In genomic region chr20:48769111-48769879, GRCh38 we compare ENCODE assay signal across 8 cellular contexts. TPM values are rescaled to one million over a fixed set of nuclear protein-coding genes. Genes with fewer than 3 reads are reported as not detected.
DNase-seq lines count a peak whose midpoint lies in the region; ATAC-seq and TF ChIP-seq lines count a peak whose summit lies in the region.

No MANE protein-coding gene starts in this region.

- peak overlapping the region; percentile 40 to 97 (median 53) for H3K27ac Mint-ChIP-seq in IgD-negative memory B cell
- H3K27ac Mint-ChIP-seq in activated CD8-positive, alpha-beta T cell treated with anti-CD3 and anti-CD28 coated beads, Interleukin-2, amount 10 ng/mL, durations not matched to agents 7 days and 5 days = peak overlapping the region; percentile 80
- peak overlapping the region; percentile 19 for H3K27ac Mint-ChIP-seq in glutamatergic neuron (ENCODE audit: unreplicated experiment)

- H3K4me1 ChIP-seq in tibial artery (no peaks in the 10 kb centered on the region), HAP-1 (no peaks in the 10 kb centered on the region)

- H3K4me3 Mint-ChIP-seq in IgD-negative memory B cell (peak overlapping the region; percentile 31 to 78 (median 34)), glutamatergic neuron (ENCODE audit: unreplicated experiment) (peak overlapping the region; percentile 63)
- H3K4me3 Mint-ChIP-seq in activated CD8-positive, alpha-beta T cell treated with anti-CD3 and anti-CD28 coated beads, Interleukin-2, amount 10 ng/mL, durations not matched to agents 7 days and 5 days = peak overlapping the region; percentile 50

- H3K9me3 Mint-ChIP-seq in IgD-negative memory B cell (no peaks in the 10 kb centered on the region), glutamatergic neuron (ENCODE audit: unreplicated experiment) (peaks cover 26% of the 10 kb centered on the region)
- peaks cover 6% of the 10 kb centered on the region for H3K9me3 Mint-ChIP-seq in activated CD8-positive, alpha-beta T cell treated with anti-CD3 and anti-CD28 coated beads, Interleukin-2, amount 10 ng/mL, durations not matched to agents 7 days and 5 days (ENCODE audit: insufficient read depth)

- peaks cover 52 to 78% (median 55%) of the 10 kb centered on the region in 3 donors for H3K4me1 Mint-ChIP-seq in IgD-negative memory B cell
- peaks cover 95% of the 10 kb centered on the region for H3K4me1 Mint-ChIP-seq in activated CD8-positive, alpha-beta T cell treated with anti-CD3 and anti-CD28 coated beads, Interleukin-2, amount 10 ng/mL, durations not matched to agents 7 days and 5 days (ENCODE audit: low read depth)
- H3K4me1 Mint-ChIP-seq in glutamatergic neuron (ENCODE audit: low read depth, unreplicated experiment) = peaks cover 37% of the 10 kb centered on the region

- POLR2A ChIA-PET in activated CD8-positive, alpha-beta T cell treated with anti-CD3 and anti-CD28 coated beads, Interleukin-2, amount 10 ng/mL, durations not matched to agents 7 days and 5 days (lab: Charles Lee) = interaction anchor here (0.7 to 1.2 kb wide), 4 partner anchors 9 to 53 kb away, joined by 4 to 5 read pairs (median 5); no protein-coding TSS in a partner anchor

- TF ChIP-seq CTCF in glutamatergic neuron (IDR thresholded peaks at IDR 0.05; ENCODE audit: partially characterized antibody, unreplicated experiment) (no peak), tibial artery (IDR thresholded peaks at IDR 0.05) (no peak)

- H3K9me3 ChIP-seq in tibial artery (peaks cover 0 to 4% (median 4%) of the 10 kb centered on the region in 3 donors), HAP-1 (no peaks in the 10 kb centered on the region)

- H3K36me3 Mint-ChIP-seq in IgD-negative memory B cell = peaks cover 9% of the 10 kb centered on the region
- peaks cover 59% of the 10 kb centered on the region for H3K36me3 Mint-ChIP-seq in activated CD8-positive, alpha-beta T cell treated with anti-CD3 and anti-CD28 coated beads, Interleukin-2, amount 10 ng/mL, durations not matched to agents 7 days and 5 days (ENCODE audit: low read depth)
- peaks cover 32% of the 10 kb centered on the region for H3K36me3 Mint-ChIP-seq in glutamatergic neuron (ENCODE audit: unreplicated experiment)

- intact Hi-C loops in tibial artery (cut with DNase I; ENCODE audit: low total_unique reads) = no loop called here

- CTCF ChIA-PET in activated CD8-positive, alpha-beta T cell treated with anti-CD3 and anti-CD28 coated beads, Interleukin-2, amount 10 ng/mL, durations not matched to agents 7 days and 5 days (lab: Charles Lee) = interaction anchor here (1.0 to 1.7 kb wide), 6 partner anchors 9 to 112 kb away, joined by 3 to 7 read pairs (median 4); no protein-coding TSS in a partner anchor

- in situ Hi-C loops in HAP-1 (cut with MboI; ENCODE audit: low sequenced_read_pairs) = no loop called here

- H3K27ac ChIP-seq in tibial artery = no peak overlapping the region

- peak; percentile 95 for DNase-seq in activated CD8-positive, alpha-beta T cell treated with anti-CD3 and anti-CD28 coated beads, Interleukin-2, amount 10 ng/mL, durations not matched to agents 7 days and 5 days
- no peak for DNase-seq in glutamatergic neuron
- peak; percentile 65 to 67 for DNase-seq in stimulated activated CD8-positive, alpha-beta memory T cell treated with anti-CD3 and anti-CD28 coated beads, Interleukin-4, amount 100 ng/mL, for 1 hour (ENCODE audit: low read depth in 2 of 2, low spot score in 1 of 2)
- DNase-seq in NCI-H1092 (lab: John Stamatoyannopoulos, UW) = no peak
- DNase-seq in tibial artery = no peak
- DNase-seq in HAP-1 (ENCODE audit: low spot score in 2 of 2) = no peak

- no peaks in the 10 kb centered on the region for H3K27me3 Mint-ChIP-seq in IgD-negative memory B cell
- no peaks in the 10 kb centered on the region for H3K27me3 Mint-ChIP-seq in activated CD8-positive, alpha-beta T cell treated with anti-CD3 and anti-CD28 coated beads, Interleukin-2, amount 10 ng/mL, durations not matched to agents 7 days and 5 days (ENCODE audit: low read depth)
- peaks cover 31% of the 10 kb centered on the region for H3K27me3 Mint-ChIP-seq in glutamatergic neuron (ENCODE audit: unreplicated experiment)

- H3K27me3 ChIP-seq in tibial artery (no peaks in the 10 kb centered on the region), HAP-1 (ENCODE audit: low read depth) (no peaks in the 10 kb centered on the region)

- H3K36me3 ChIP-seq in tibial artery = no peaks in the 10 kb centered on the region
- no peaks in the 10 kb centered on the region for H3K36me3 ChIP-seq in HAP-1 (replicated peaks)

- ATAC-seq in activated CD8-positive, alpha-beta T cell treated with anti-CD3 and anti-CD28 coated beads, Interleukin-2, amount 10 ng/mL, durations not matched to agents 7 days and 5 days = peak; percentile 92
- no peak for ATAC-seq in GM19455 (IDR thresholded peaks at IDR 0.05; ENCODE audit: unreplicated experiment)

- H3K4me3 ChIP-seq in tibial artery (no peak overlapping the region), HAP-1 (no peak overlapping the region)

RNA-seq across cellular contexts. Expression of gene PREX1, which starts 58.5 kb away (rescaled TPM):
- 41.7 TPM for polyA plus RNA-seq in IgD-negative memory B cell
- 100 to 1,000 TPM; 146 to 152 TPM for total RNA-seq in activated CD8-positive, alpha-beta T cell treated with anti-CD3 and anti-CD28 coated beads, Interleukin-2, amount 10 ng/mL, durations not matched to agents 7 days and 5 days
- total RNA-seq in glutamatergic neuron (ENCODE audit: unreplicated experiment) = 235 TPM

Comparison
In these comparisons a context has a peak if more than half of its experiments do, and no peak if none do; other contexts are left out.
1. H3K27ac Mint-ChIP-seq: peak in every context shown above with its lines; median percentile 80 in activated CD8-positive, alpha-beta T cell treated with anti-CD3 and anti-CD28 coated beads, Interleukin-2, amount 10 ng/mL, durations not matched to agents 7 days and 5 days; 53 in IgD-negative memory B cell; 19 in glutamatergic neuron.
2. DNase-seq: peak in activated CD8-positive, alpha-beta T cell treated with anti-CD3 and anti-CD28 coated beads, Interleukin-2, amount 10 ng/mL, durations not matched to agents 7 days and 5 days (single experiment) and stimulated activated CD8-positive, alpha-beta memory T cell treated with anti-CD3 and anti-CD28 coated beads, Interleukin-4, amount 100 ng/mL, for 1 hour (2 of 2); none in glutamatergic neuron (single experiment), NCI-H1092 (single experiment), tibial artery (0 of 2) and HAP-1 (0 of 2).
3. Peak in every context shown above with its lines, with median percentiles within 50 percentile points of each other: H3K4me3 Mint-ChIP-seq.